10 cellular contexts compared by ENCODE assay signal in genomic region chr11:45662665-45663485, GRCh38. TPM values are rescaled to one million over a fixed set of nuclear protein-coding genes. Genes with fewer than 3 reads are reported as not detected.
DNase-seq lines count a peak whose midpoint lies in the region; ATAC-seq and TF ChIP-seq lines count a peak whose summit lies in the region.
"Had no signal": no experiment of that assay in that cellular context is flagged by ENCODE, and none has a peak within 500 bp of the region (broad histone marks: within the 10 kb centered on the region; RNA-seq: fewer than 3 reads in every experiment).

No MANE protein-coding gene starts in this region.

- H3K9me3 ChIP-seq in heart right ventricle (no peaks in the 10 kb centered on the region), tibial artery (no peaks in the 10 kb centered on the region)

- H3K27ac ChIP-seq in heart right ventricle = no peak overlapping the region
- peak overlapping the region; percentile 81 to 85 for H3K27ac ChIP-seq in tibial artery
- H3K27ac ChIP-seq: VCaP had no signal

- no peak for TF ChIP-seq CTCF in heart right ventricle (IDR thresholded peaks at IDR 0.05)
- no peak for TF ChIP-seq CTCF in glutamatergic neuron (IDR thresholded peaks at IDR 0.05; ENCODE audit: partially characterized antibody, unreplicated experiment)
- TF ChIP-seq CTCF in tibial artery (IDR thresholded peaks at IDR 0.05) = no peak
- TF ChIP-seq CTCF in CD14-positive monocyte (IDR thresholded peaks at IDR 0.05) = no peak

- DNase-seq in cardiac septum (ENCODE audit: low spot score) (peak; percentile 51), heart right ventricle (no peak), glutamatergic neuron (no peak), tibial artery (no peak), CD14-positive monocyte (ENCODE audit: low spot score) (no peak)
- DNase-seq: naive B cell had no signal

- H3K4me3 Mint-ChIP-seq in glutamatergic neuron (ENCODE audit: unreplicated experiment) (peak overlapping the region; percentile 81), CD14-positive monocyte (peak overlapping the region in 1 of 2 donors; percentile 67)

- H3K36me3 Mint-ChIP-seq in glutamatergic neuron (ENCODE audit: unreplicated experiment) (no peaks in the 10 kb centered on the region), CD14-positive monocyte (no peaks in the 10 kb centered on the region)

- H3K27ac Mint-ChIP-seq in glutamatergic neuron (ENCODE audit: unreplicated experiment) (peak overlapping the region; percentile 93), CD14-positive monocyte (no peak overlapping the region)
- H3K27ac Mint-ChIP-seq: naive B cell had no signal

- H3K4me1 Mint-ChIP-seq in glutamatergic neuron (ENCODE audit: low read depth, unreplicated experiment) = peaks cover 48% of the 10 kb centered on the region
- H3K4me1 Mint-ChIP-seq in CD14-positive monocyte = peaks cover 6% of the 10 kb centered on the region

- H3K27me3 Mint-ChIP-seq in glutamatergic neuron (ENCODE audit: unreplicated experiment) (peaks cover 8% of the 10 kb centered on the region), CD14-positive monocyte (ENCODE audit: low read depth in 3 of 3) (peaks cover 71 to 93% (median 82%) of the 10 kb centered on the region in 3 donors)

- H3K4me3 ChIP-seq in heart right ventricle (peak overlapping the region in 1 of 10 donors; percentile 5), tibial artery (peak overlapping the region; percentile 67 to 75)

- peaks cover 8 to 71% (median 57%) of the 10 kb centered on the region in 9 donors for H3K4me1 ChIP-seq in heart right ventricle
- peaks cover 0 to 62% (median 27%) of the 10 kb centered on the region in 4 donors for H3K4me1 ChIP-seq in tibial artery

- WGBS in heart right ventricle, 2 donors = 49 to 63% methylated on average over 14 of the region's 14 CpGs

- no peak for ATAC-seq in heart right ventricle
- peak; percentile 78 for ATAC-seq in SK-N-SH treated with all-trans-retinoic acid at 6 μM for 48 hours
- ATAC-seq in GM21619 (IDR thresholded peaks at IDR 0.05; ENCODE audit: unreplicated experiment) = no peak
- no peak for ATAC-seq in GM18517 (IDR thresholded peaks at IDR 0.05; ENCODE audit: unreplicated experiment)

- intact Hi-C loops in cardiac septum (cut with DNase I) (loop anchor here (10.0 kb wide), 1 partner anchor 92 kb away; no protein-coding TSS in a partner anchor), heart right ventricle (cut with DNase I) (loop anchor here in 1 of 10 donors (10.0 kb wide), 1 partner anchor 288 kb away; no protein-coding TSS in a partner anchor), tibial artery (cut with DNase I; ENCODE audit: low total_unique reads) (no loop called here), CD14-positive monocyte (cut with micrococcal nuclease) (no loop called here)

- H3K27me3 ChIP-seq in heart right ventricle = peaks cover 0 to 95% (median 19%) of the 10 kb centered on the region in 7 donors
- H3K27me3 ChIP-seq in tibial artery = peaks cover 0 to 52% of the 10 kb centered on the region in 2 donors

- H3K9me3 Mint-ChIP-seq in glutamatergic neuron (ENCODE audit: unreplicated experiment) = peaks cover 4% of the 10 kb centered on the region
- peaks cover 0 to 4% (median 1%) of the 10 kb centered on the region in 7 donors for H3K9me3 Mint-ChIP-seq in CD14-positive monocyte
- H3K9me3 Mint-ChIP-seq: naive B cell had no signal

- no peaks in the 10 kb centered on the region for H3K36me3 ChIP-seq in heart right ventricle
- no peaks in the 10 kb centered on the region for H3K36me3 ChIP-seq in tibial artery

TF ChIP-seq in SK-N-SH treated with all-trans-retinoic acid at 6 μM for 48 hours, 23 proteins besides CTCF, POLR2A, EP300 and RAD21:
- TF ChIP-seq TOX (CRISPR knock-in tag; IDR thresholded peaks at IDR 0.05; ENCODE audit: borderline replicate concordance) = no peak
- TF ChIP-seq TCF4 (CRISPR knock-in tag; IDR thresholded peaks at IDR 0.05; ENCODE audit: borderline replicate concordance) = no peak
- TF ChIP-seq ZC3H10 (CRISPR knock-in tag; IDR thresholded peaks at IDR 0.05) = no peak
- TF ChIP-seq SNAI2 (CRISPR knock-in tag; IDR thresholded peaks at IDR 0.05) = no peak
- no peak for TF ChIP-seq ESRRG (CRISPR knock-in tag; IDR thresholded peaks at IDR 0.05)
- TF ChIP-seq PATZ1 (CRISPR knock-in tag; IDR thresholded peaks at IDR 0.05; ENCODE audit: borderline replicate concordance) = no peak
- no peak for TF ChIP-seq CSDC2 (CRISPR knock-in tag; IDR thresholded peaks at IDR 0.05)
- TF ChIP-seq RARB (CRISPR knock-in tag; IDR thresholded peaks at IDR 0.05) = no peak
TF ChIP-seq in SK-N-SH treated with all-trans-retinoic acid at 6 μM for 48 hours: peak in this region for 0.

RNA-seq across cellular contexts. Expression of gene CHST1, which starts 2.5 kb away (rescaled TPM):
- total RNA-seq in cardiac septum (2.6 TPM), heart right ventricle (1 to 10 TPM in 9 of 10 donors, under 1 TPM in 1; 0.53 to 7.7 (median 1.5) TPM), glutamatergic neuron (ENCODE audit: unreplicated experiment) (59.2 TPM)
- polyA plus RNA-seq in heart right ventricle (1 to 10 TPM; 2.5 to 5.2 TPM), CD14-positive monocyte (not detected)

Comparison
In these comparisons a context has a peak if more than half of its experiments do, and no peak if none do; other contexts are left out.
1. H3K27ac ChIP-seq: peak in tibial artery (2 of 2); none in heart right ventricle (0 of 10).